Comparison of ENCODE assay signal across 9 cellular contexts in genomic region chr22:42717197-42717967, GRCh38. TPM values are rescaled to one million over a fixed set of nuclear protein-coding genes. Genes with fewer than 3 reads are reported as not detected.
A peak's percentile ranks its signal among the peaks of the same experiment; 100 is the strongest.
DNase-seq lines count a peak whose midpoint lies in the region; ATAC-seq, FAIRE-seq and TF ChIP-seq lines count a peak whose summit lies in the region.
"Had no signal": no experiment of that assay in that cellular context is flagged by ENCODE, and none has a peak within 500 bp of the region (broad histone marks: within the 10 kb centered on the region; RNA-seq: fewer than 3 reads in every experiment).

No MANE protein-coding gene starts in this region.

- no peak overlapping the region for H3K4me3 Mint-ChIP-seq in activated T-helper 17 cell treated with anti-CD3 and anti-CD28 coated beads, Interleukin-2, amount 50 U/mL, for 72 hours

- DNase-seq in Caki2 (ENCODE audit: low read depth) = peak; percentile 66
- no peak for DNase-seq in RWPE1 (ENCODE audit: low spot score)
- DNase-seq in kidney glomerular epithelial cell (lab: John Stamatoyannopoulos, UW) = peak; percentile 25
- DNase-seq in NK-92 (lab: John Stamatoyannopoulos, UW; ENCODE audit: unreplicated experiment) = no peak
- DNase-seq in GM19239 (ENCODE audit: insufficient read length, low spot score) = no peak
- no peak for DNase-seq in UCSD-AML1 (lab: John Stamatoyannopoulos, UW; ENCODE audit: unreplicated experiment)
- DNase-seq: DMS 273 treated with DMSO at 0.1 percent for 48 hours had no signal

- POLR2A ChIA-PET in RWPE1 (lab: Yijun Ruan, JAX; ENCODE audit: low non-redundant PET) = no interaction called here

- peak; percentile 20 for ATAC-seq in HG02571 (IDR thresholded peaks at IDR 0.05; ENCODE audit: unreplicated experiment)
- ATAC-seq in activated T-helper 17 cell treated with anti-CD3 and anti-CD28 coated beads, Interleukin-2, amount 50 U/mL, for 72 hours (replicated peaks) = no peak

- peaks cover 15% of the 10 kb centered on the region for H3K4me1 Mint-ChIP-seq in activated T-helper 17 cell treated with anti-CD3 and anti-CD28 coated beads, Interleukin-2, amount 50 U/mL, for 72 hours

- in situ Hi-C loops in Caki2 (cut with HindIII; ENCODE audit: low pct_unique_long_range_greater_than_20kb, low sequenced_read_pairs) = no loop called here

- no peak for FAIRE-seq in GM19239 (lab: Jason Lieb, UNC)

- CTCF ChIA-PET in RWPE1 (lab: Yijun Ruan, JAX) = no interaction called here

- TF ChIP-seq CTCF in RWPE1 (conservative IDR thresholded peaks at IDR 0.05; ENCODE audit: low read depth) = no peak

- peaks cover 15% of the 10 kb centered on the region for H3K36me3 Mint-ChIP-seq in activated T-helper 17 cell treated with anti-CD3 and anti-CD28 coated beads, Interleukin-2, amount 50 U/mL, for 72 hours (ENCODE audit: low read depth)

- H3K9me3 Mint-ChIP-seq in activated T-helper 17 cell treated with anti-CD3 and anti-CD28 coated beads, Interleukin-2, amount 50 U/mL, for 72 hours = no peaks in the 10 kb centered on the region

- H3K27ac ChIP-seq in RWPE1 = peak overlapping the region; percentile 52

- no peak overlapping the region for H3K27ac Mint-ChIP-seq in activated T-helper 17 cell treated with anti-CD3 and anti-CD28 coated beads, Interleukin-2, amount 50 U/mL, for 72 hours

- H3K27me3 Mint-ChIP-seq in activated T-helper 17 cell treated with anti-CD3 and anti-CD28 coated beads, Interleukin-2, amount 50 U/mL, for 72 hours = peaks cover 46% of the 10 kb centered on the region

RNA-seq across cellular contexts. Expression of gene A4GALT, which starts 3.3 kb away (rescaled TPM):
- total RNA-seq in Caki2 (2014; rRNA removed; shearing (Covaris generic); ENCODE audit: low replicate concordance) = 5.6 and 8.3 TPM in 2 replicates
- under 1 TPM in 1 of 2 donors, not detected in 1; 0.19 TPM for total RNA-seq in activated T-helper 17 cell treated with anti-CD3 and anti-CD28 coated beads, Interleukin-2, amount 50 U/mL, for 72 hours

Comparison
In these comparisons a context has a peak if more than half of its experiments do, and no peak if none do; other contexts are left out.
1. DNase-seq: peak in Caki2 (single experiment) and kidney glomerular epithelial cell (single experiment); none in RWPE1 (single experiment), NK-92 (single experiment), GM19239 (single experiment) and UCSD-AML1 (single experiment).